Comparison of ENCODE assay signal across 9 cellular contexts in the genomic region with DNA sequence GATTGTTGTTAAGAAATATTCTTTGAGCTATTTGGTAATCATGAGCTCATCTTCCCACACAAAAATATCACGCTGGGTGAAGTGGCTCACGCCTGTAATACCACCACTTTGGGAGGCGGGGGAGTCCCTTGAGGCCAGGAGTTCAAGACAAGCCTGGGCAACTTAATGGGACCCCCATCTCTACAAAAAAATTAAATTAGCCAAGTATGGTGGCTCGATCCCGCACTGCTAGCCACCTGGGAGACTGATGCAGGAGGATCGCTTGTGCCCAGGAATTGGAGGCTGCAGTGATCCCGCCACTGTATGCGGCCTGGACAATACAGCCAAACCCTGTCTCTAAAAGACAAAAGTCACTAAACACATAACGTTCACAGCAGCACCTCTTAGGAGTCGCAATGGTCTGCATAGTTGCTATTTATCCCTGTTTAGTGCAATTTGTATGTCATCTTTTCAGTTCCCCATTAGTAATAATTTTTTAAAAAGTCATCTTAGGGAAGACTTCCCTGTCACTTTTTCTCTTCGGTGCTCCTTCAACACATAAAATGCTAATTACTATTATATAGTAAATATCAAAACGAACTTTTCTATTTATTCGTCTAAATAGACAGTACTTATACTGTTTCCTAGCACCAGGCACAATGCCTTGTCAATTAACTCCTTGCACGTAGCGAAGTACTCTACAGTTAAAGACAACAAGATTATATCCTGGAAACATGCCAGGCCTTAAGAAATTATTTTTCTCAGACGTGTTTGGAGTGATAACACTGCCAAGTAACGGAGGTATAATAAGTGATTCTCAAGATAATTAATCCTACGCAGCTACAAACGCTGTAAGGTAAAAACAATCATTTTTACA. TPM values are rescaled to one million over a fixed set of nuclear protein-coding genes. Genes with fewer than 3 reads are reported as not detected.
DNase-seq lines count a peak whose midpoint lies in the region; ATAC-seq and TF ChIP-seq lines count a peak whose summit lies in the region.
"Had no signal": no experiment of that assay in that cellular context is flagged by ENCODE, and none has a peak within 500 bp of the region (broad histone marks: within the 10 kb centered on the region; RNA-seq: fewer than 3 reads in every experiment).

No MANE protein-coding gene starts in this region.

- no peak for TF ChIP-seq CTCF in adrenal gland (IDR thresholded peaks at IDR 0.05)

- H3K9me3 Mint-ChIP-seq in stimulated activated naive CD8-positive, alpha-beta T cell treated with anti-CD3 and anti-CD28 coated beads, Interleukin-15, amount 100 ng/mL, for 72 hours, result no peaks in the 10 kb centered on the region

- DNase-seq in Daoy (ENCODE audit: low read depth), result peak; percentile 8
- DNase-seq in MV-4-11 (lab: John Stamatoyannopoulos, UW), result peak; percentile 46
- DNase-seq in adrenal gland, result peak in 2 of 7 donors; percentile 20 to 24
- DNase-seq in iris pigment epithelial cell (ENCODE audit: low read depth), result peak; percentile 58
- no peak for DNase-seq in stimulated activated naive CD8-positive, alpha-beta T cell treated with anti-CD3 and anti-CD28 coated beads, Interleukin-15, amount 100 ng/mL, for 72 hours
- no peak for DNase-seq in activated gamma-delta T cell (lab: John Stamatoyannopoulos, UW)

- peaks cover 22 to 68% of the 10 kb centered on the region in 2 donors for H3K4me1 ChIP-seq in adrenal gland (replicated peaks in 1 of 2)

- peak overlapping the region; percentile 92 to 100 for H3K4me3 Mint-ChIP-seq in stimulated activated naive CD8-positive, alpha-beta T cell treated with anti-CD3 and anti-CD28 coated beads, Interleukin-15, amount 100 ng/mL, for 72 hours

- peak overlapping the region in 3 of 5 donors; percentile 96 to 99 (median 96) for H3K27ac ChIP-seq in adrenal gland

- H3K27ac Mint-ChIP-seq in stimulated activated naive CD8-positive, alpha-beta T cell treated with anti-CD3 and anti-CD28 coated beads, Interleukin-15, amount 100 ng/mL, for 72 hours, result peak overlapping the region; percentile 76 to 90

- WGBS in adrenal gland, 4 donors, result 29 to 33% (median 30%) methylated on average over 18 to 19 of the region's 19 CpGs

- TF ChIP-seq POLR2A in adrenal gland (IDR thresholded peaks at IDR 0.05), result no peak

- peak overlapping the region in 2 of 4 donors; percentile 94 to 99 for H3K4me3 ChIP-seq in adrenal gland

- H3K9me3 ChIP-seq in adrenal gland (replicated peaks in 1 of 3), result no peaks in the 10 kb centered on the region

- no peak for ATAC-seq in stimulated activated naive CD8-positive, alpha-beta T cell treated with anti-CD3 and anti-CD28 coated beads, Interleukin-15, amount 100 ng/mL, for 72 hours
- ATAC-seq in HG02981 (IDR thresholded peaks at IDR 0.05; ENCODE audit: unreplicated experiment) (no peak), HG03565 (IDR thresholded peaks at IDR 0.05; ENCODE audit: unreplicated experiment) (no peak)

- peaks cover 62% of the 10 kb centered on the region for H3K4me1 Mint-ChIP-seq in stimulated activated naive CD8-positive, alpha-beta T cell treated with anti-CD3 and anti-CD28 coated beads, Interleukin-15, amount 100 ng/mL, for 72 hours

- no peaks in the 10 kb centered on the region for H3K27me3 Mint-ChIP-seq in stimulated activated naive CD8-positive, alpha-beta T cell treated with anti-CD3 and anti-CD28 coated beads, Interleukin-15, amount 100 ng/mL, for 72 hours

- peaks cover 0 to 2% of the 10 kb centered on the region in 2 donors for H3K36me3 ChIP-seq in adrenal gland (replicated peaks in 1 of 2)

- intact Hi-C loops in adrenal gland (cut with DNase I), result loop anchor here in 1 of 2 donors (10.0 kb wide), 1 partner anchor 309 kb away; no protein-coding TSS in a partner anchor

- no peaks in the 10 kb centered on the region for H3K27me3 ChIP-seq in adrenal gland

RNA-seq across cellular contexts. Expression of a gene that starts 1.1 kb away (rescaled TPM):
- total RNA-seq in Daoy (2014; rRNA removed; shearing (Covaris generic)), result 178 and 273 TPM in 2 replicates
- 100 to 1,000 TPM; 187 to 399 (median 242) TPM for total RNA-seq in adrenal gland
- polyA plus RNA-seq in adrenal gland, result 100 to 1,000 TPM in 1 of 3 donors, 10 to 100 TPM in 2; 61.5 to 575 (median 90.0) TPM

RNA-seq across cellular contexts. Expression of a gene that starts 1.6 kb away (rescaled TPM):
- total RNA-seq in Daoy (2014; rRNA removed; shearing (Covaris generic)), result 10.4 and 12.5 TPM in 2 replicates
- 10 to 100 TPM; 12.9 to 41.1 (median 27.9) TPM for total RNA-seq in adrenal gland
- polyA plus RNA-seq in adrenal gland, result 10 to 100 TPM in 1 of 3 donors, 1 to 10 TPM in 2; 6.4 to 24.2 (median 7.3) TPM

RNA-seq across cellular contexts. Expression of a gene that starts 6.6 kb away (rescaled TPM):
- not detected in 2 replicates for total RNA-seq in Daoy (2014; rRNA removed; shearing (Covaris generic))
- total RNA-seq in adrenal gland, result not detected
- not detected for polyA plus RNA-seq in adrenal gland
- total RNA-seq: T-helper 2 cell treated with Interferon-gamma antibody and Interleukin-4, amounts not matched to agents 100 ng/mL and 5 ng/mL, for 36 hours had no signal

RNA-seq across cellular contexts. Expression of a gene that starts 36.2 kb away (rescaled TPM):
- 37.1 and 39.6 TPM in 2 replicates for total RNA-seq in Daoy (2014; rRNA removed; shearing (Covaris generic))
- total RNA-seq in adrenal gland, result 10 to 100 TPM; 18.3 to 40.8 (median 22.0) TPM
- 10 to 100 TPM; 13.2 to 31.6 (median 18.2) TPM for polyA plus RNA-seq in adrenal gland

Comparison
In these comparisons a context has a peak if more than half of its experiments do, and no peak if none do; other contexts are left out.
1. DNase-seq: peak in Daoy (single experiment), MV-4-11 (single experiment) and iris pigment epithelial cell (single experiment); none in stimulated activated naive CD8-positive, alpha-beta T cell treated with anti-CD3 and anti-CD28 coated beads, Interleukin-15, amount 100 ng/mL, for 72 hours (0 of 2) and activated gamma-delta T cell (single experiment).